ENCODE assay signal across 8 cellular contexts in the genomic region with DNA sequence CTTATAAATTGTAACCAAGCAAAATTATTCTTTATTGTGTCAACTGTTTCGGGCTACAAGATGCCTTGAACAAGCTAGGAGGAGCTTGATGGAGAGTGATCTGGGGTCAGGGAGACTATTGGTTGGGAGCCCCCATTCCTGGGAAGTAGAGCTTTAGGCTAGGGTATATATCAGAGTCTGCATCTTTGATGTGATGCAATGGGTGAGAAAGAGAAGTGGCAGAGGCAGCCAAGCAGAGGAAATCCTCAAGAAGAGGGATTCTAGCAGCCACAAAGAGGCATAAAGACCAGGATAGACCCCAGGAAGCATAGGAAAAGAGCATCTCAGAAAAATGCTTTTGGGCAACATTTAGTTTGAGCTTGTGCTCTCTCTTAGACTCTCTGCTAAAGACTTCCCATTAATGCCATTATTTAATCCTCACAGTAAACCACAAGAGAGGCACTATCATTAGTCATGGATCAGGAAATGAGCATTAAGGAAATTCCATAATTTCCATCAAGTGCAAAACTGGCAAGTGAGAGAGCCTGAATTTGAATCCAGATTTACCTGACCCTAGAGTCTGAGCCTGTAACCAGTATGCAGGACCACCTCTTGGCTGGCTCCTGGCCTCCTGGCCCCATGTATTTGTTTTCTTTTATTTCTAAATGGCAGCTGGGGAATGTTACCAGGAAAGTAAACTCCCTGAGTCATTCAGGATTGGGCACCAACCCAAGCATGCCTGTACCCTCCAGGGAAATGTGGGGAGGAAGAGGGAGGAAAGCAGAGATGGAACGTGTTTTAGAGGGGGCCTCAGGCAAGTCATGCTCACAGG.
DNase-seq lines count a peak whose midpoint lies in the region; ATAC-seq, FAIRE-seq and TF ChIP-seq lines count a peak whose summit lies in the region.

No MANE protein-coding gene starts in this region.

- TF ChIP-seq POLR2A in H54 (IDR thresholded peaks at IDR 0.05; ENCODE audit: low read depth, low read length) = no peak

- intact Hi-C loops in Right ventricle myocardium superior (cut with DNase I) = no loop called here

- ATAC-seq in Right ventricle myocardium superior (ENCODE audit: poor library complexity) (peak; percentile 75), GM19328 (IDR thresholded peaks at IDR 0.05; ENCODE audit: unreplicated experiment) (no peak)

- peak; percentile 94 for FAIRE-seq in H54 (lab: Jason Lieb, UNC)

- DNase-seq in H54 (ENCODE audit: insufficient read length, low spot score) (peak; percentile 31), T1000 (lab: John Stamatoyannopoulos, UW) (peak; percentile 88), Right ventricle myocardium superior (peak; percentile 68), smooth muscle cell of the brain vasculature (ENCODE audit: low read depth, low spot score) (peak; percentile 91), iPS-NIHi11 (ENCODE audit: low spot score) (no peak), pons (ENCODE audit: low spot score) (no peak), D341Med (ENCODE audit: low spot score) (no peak)

Comparison
In these comparisons a context has a peak if more than half of its experiments do, and no peak if none do; other contexts are left out.
1. DNase-seq: peak in H54 (single experiment), T1000 (single experiment), Right ventricle myocardium superior (single experiment) and smooth muscle cell of the brain vasculature (single experiment); none in iPS-NIHi11 (single experiment), pons (single experiment) and D341Med (single experiment).